In genomic region chr11:8167796-8168195, GRCh38 we compare ENCODE assay signal across 9 cellular contexts. TPM values are rescaled to one million over a fixed set of nuclear protein-coding genes. Genes with fewer than 3 reads are reported as not detected.
DNase-seq lines count a peak whose midpoint lies in the region; ATAC-seq lines count a peak whose summit lies in the region.
"Had no signal": no experiment of that assay in that cellular context is flagged by ENCODE, and none has a peak within 500 bp of the region (broad histone marks: within the 10 kb centered on the region; RNA-seq: fewer than 3 reads in every experiment).

No MANE protein-coding gene starts in this region.

- no peak for DNase-seq in activated T-cell treated with anti-CD3 and anti-CD28 coated beads, Interleukin-2, amount 50 U/mL, for 72 hours
- no peak for DNase-seq in activated T-cell treated with anti-CD3 and anti-CD28 coated beads for 4 hours
- no peak for DNase-seq in activated naive CD8-positive, alpha-beta T cell treated with anti-CD3 and anti-CD28 coated beads for 36 hours
- DNase-seq in T-helper 9 cell = no peak
- no peak for DNase-seq in NCI-H345 (lab: John Stamatoyannopoulos, UW)

- H3K27ac Mint-ChIP-seq in activated T-cell treated with anti-CD3 and anti-CD28 coated beads, Interleukin-2, amount 50 U/mL, for 72 hours = peak overlapping the region; percentile 20
- H3K27ac Mint-ChIP-seq in activated naive CD8-positive, alpha-beta T cell treated with anti-CD3 and anti-CD28 coated beads for 36 hours = no peak overlapping the region

- H3K36me3 ChIP-seq in iPS-15b (ENCODE audit: control insufficient read depth, insufficient read depth, low read length) (no peaks in the 10 kb centered on the region), stomach smooth muscle (ENCODE audit: control insufficient read depth in 2 of 2, insufficient read depth in 2 of 2, low read length in 2 of 2) (no peaks in the 10 kb centered on the region)

- H3K9me3 ChIP-seq in iPS-15b (ENCODE audit: control insufficient read depth, insufficient read depth, low read length) (no peaks in the 10 kb centered on the region), stomach smooth muscle (ENCODE audit: control insufficient read depth in 2 of 2, low read length in 2 of 2) (no peaks in the 10 kb centered on the region)

- H3K27ac ChIP-seq in stomach smooth muscle (ENCODE audit: low read length) = no peak overlapping the region
- H3K27ac ChIP-seq: KMS-11 had no signal

- H3K9ac ChIP-seq in iPS-15b (ENCODE audit: low read depth, low read length) (peak overlapping the region; percentile 9), stomach smooth muscle (ENCODE audit: low read length in 2 of 2) (peak overlapping the region in 1 of 2 donors; percentile 74)
- H3K9ac ChIP-seq: KMS-11 had no signal

- peaks cover 0 to 2% of the 10 kb centered on the region in 2 donors for H3K9me3 Mint-ChIP-seq in activated T-cell treated with anti-CD3 and anti-CD28 coated beads, Interleukin-2, amount 50 U/mL, for 72 hours
- H3K9me3 Mint-ChIP-seq in activated naive CD8-positive, alpha-beta T cell treated with anti-CD3 and anti-CD28 coated beads for 36 hours = no peaks in the 10 kb centered on the region

- H3K4me1 ChIP-seq in iPS-15b (ENCODE audit: control insufficient read depth, insufficient read depth, low read length) (peaks cover 7% of the 10 kb centered on the region), stomach smooth muscle (ENCODE audit: control insufficient read depth, insufficient read depth, low read length) (peaks cover 6% of the 10 kb centered on the region)

- peak overlapping the region; percentile 83 to 91 for H3K4me3 Mint-ChIP-seq in activated T-cell treated with anti-CD3 and anti-CD28 coated beads, Interleukin-2, amount 50 U/mL, for 72 hours
- H3K4me3 Mint-ChIP-seq in activated naive CD8-positive, alpha-beta T cell treated with anti-CD3 and anti-CD28 coated beads for 36 hours = peak overlapping the region; percentile 84

- H3K27me3 ChIP-seq in iPS-15b (ENCODE audit: control insufficient read depth, insufficient read depth, low read length) (peaks cover 8% of the 10 kb centered on the region), stomach smooth muscle (ENCODE audit: control insufficient read depth in 1 of 2, insufficient read depth in 2 of 2, low read length in 2 of 2) (no peaks in the 10 kb centered on the region)

- H3K27me3 Mint-ChIP-seq in activated T-cell treated with anti-CD3 and anti-CD28 coated beads, Interleukin-2, amount 50 U/mL, for 72 hours (ENCODE audit: low read depth) = peaks cover 34% of the 10 kb centered on the region
- peaks cover 32% of the 10 kb centered on the region for H3K27me3 Mint-ChIP-seq in activated naive CD8-positive, alpha-beta T cell treated with anti-CD3 and anti-CD28 coated beads for 36 hours

- H3K4me3 ChIP-seq in iPS-15b (ENCODE audit: low read depth, low read length) (peak overlapping the region; percentile 98), stomach smooth muscle (ENCODE audit: low read length in 2 of 2) (peak overlapping the region; percentile 93 to 95)

- ATAC-seq in activated T-cell treated with anti-CD3 and anti-CD28 coated beads, Interleukin-2, amount 50 U/mL, for 72 hours (replicated peaks in 1 of 2) = no peak
- ATAC-seq in HG03565 (IDR thresholded peaks at IDR 0.05; ENCODE audit: unreplicated experiment) = no peak

- H3K4me1 Mint-ChIP-seq in activated T-cell treated with anti-CD3 and anti-CD28 coated beads, Interleukin-2, amount 50 U/mL, for 72 hours (ENCODE audit: low read depth) = peaks cover 23% of the 10 kb centered on the region
- peaks cover 28% of the 10 kb centered on the region for H3K4me1 Mint-ChIP-seq in activated naive CD8-positive, alpha-beta T cell treated with anti-CD3 and anti-CD28 coated beads for 36 hours

- H3K36me3 Mint-ChIP-seq in activated T-cell treated with anti-CD3 and anti-CD28 coated beads, Interleukin-2, amount 50 U/mL, for 72 hours (ENCODE audit: insufficient read depth in 2 of 2) = peaks cover 4 to 7% of the 10 kb centered on the region in 2 donors
- H3K36me3 Mint-ChIP-seq in activated naive CD8-positive, alpha-beta T cell treated with anti-CD3 and anti-CD28 coated beads for 36 hours = peaks cover 11% of the 10 kb centered on the region

RNA-seq across cellular contexts. Expression of gene RIC3, which starts 1.0 kb away (rescaled TPM):
- total RNA-seq in activated T-cell treated with anti-CD3 and anti-CD28 coated beads, Interleukin-2, amount 50 U/mL, for 72 hours = 10 to 100 TPM; 17.2 to 17.8 TPM
- total RNA-seq in activated naive CD8-positive, alpha-beta T cell treated with anti-CD3 and anti-CD28 coated beads for 36 hours = 10 to 100 TPM in 1 of 2 experiments, 1 to 10 TPM in 1; 9.4 to 11.7 TPM
